ENCODE assay signal across 8 cellular contexts in genomic region chr18:10629076-10629475, GRCh38.
A peak's percentile ranks its signal among the peaks of the same experiment; 100 is the strongest.
DNase-seq lines count a peak whose midpoint lies in the region; ATAC-seq and TF ChIP-seq lines count a peak whose summit lies in the region.
"Not testable (repeated sequence)": the region's sequence is repeated elsewhere in the genome, so short reads cannot be mapped to it uniquely, and the experiment has no call there.

No MANE protein-coding gene starts in this region.

- H3K9me2 ChIP-seq in OCI-LY7 (ENCODE audit: insufficient read depth, low read length) = not testable (repeated sequence)

- not testable (repeated sequence) for BruUV-seq in OCI-LY7 (replicated peaks; lab: Mats Ljungman, UMichigan)

- CTCF ChIA-PET in GM10248 (lab: Yijun Ruan, JAX); OCI-LY7 (lab: Charles Lee; ENCODE audit: unreplicated experiment); activated naive CD4-positive, alpha-beta T cell treated with anti-CD3 and anti-CD28 coated beads for 36 hours (lab: Charles Lee): not testable (repeated sequence)

- H3K27ac Mint-ChIP-seq in activated naive CD4-positive, alpha-beta T cell treated with anti-CD3 and anti-CD28 coated beads for 36 hours = not testable (repeated sequence)

- peak; percentile 94 for ATAC-seq in GM19025 (IDR thresholded peaks at IDR 0.05; ENCODE audit: low read depth, unreplicated experiment)
- peak; percentile 94 for ATAC-seq in GM21528 (IDR thresholded peaks at IDR 0.05; ENCODE audit: low FRiP score, unreplicated experiment)
- peak; percentile 95 for ATAC-seq in HG02943 (IDR thresholded peaks at IDR 0.05; ENCODE audit: low read depth, unreplicated experiment)
- ATAC-seq in HG03442 (IDR thresholded peaks at IDR 0.05; ENCODE audit: unreplicated experiment) = peak; percentile 98
- peak; percentile 57 for ATAC-seq in sciatic nerve

- H3K4me1 ChIP-seq in OCI-LY7 (ENCODE audit: insufficient read depth, low read length, poor library complexity, severe bottlenecking) = peaks cover 43% of the 10 kb centered on the region

- not testable (repeated sequence) for H3K36me3 Mint-ChIP-seq in activated naive CD4-positive, alpha-beta T cell treated with anti-CD3 and anti-CD28 coated beads for 36 hours (ENCODE audit: low read depth)

- not testable (repeated sequence) for H3K79me2 ChIP-seq in OCI-LY7 (ENCODE audit: insufficient read depth, low read depth, low read length)

- H3K27ac ChIP-seq in OCI-LY7 (ENCODE audit: low read depth, low read length, poor library complexity, severe bottlenecking) = peak overlapping the region; percentile 73

- TF ChIP-seq CTCF in GM10248 (IDR thresholded peaks at IDR 0.05; ENCODE audit: control extremely low read depth, extremely low read depth, low read depth, missing control alignments); OCI-LY7 (conservative IDR thresholded peaks at IDR 0.05; ENCODE audit: low read length): not testable (repeated sequence)

- not testable (repeated sequence) for H3K4me3 Mint-ChIP-seq in activated naive CD4-positive, alpha-beta T cell treated with anti-CD3 and anti-CD28 coated beads for 36 hours

- H3K36me3 ChIP-seq in OCI-LY7 (ENCODE audit: insufficient read depth, low read length) = not testable (repeated sequence)

- H3K4me1 Mint-ChIP-seq in activated naive CD4-positive, alpha-beta T cell treated with anti-CD3 and anti-CD28 coated beads for 36 hours (ENCODE audit: low read depth) = not testable (repeated sequence)

- DNase-seq in GM10248 (ENCODE audit: extremely low spot score) = peak; percentile 16
- peak; percentile 62 for DNase-seq in OCI-LY7 (ENCODE audit: low spot score)
- peak; percentile 5 for DNase-seq in activated naive CD4-positive, alpha-beta T cell treated with anti-CD3 and anti-CD28 coated beads for 36 hours
- not testable (repeated sequence) for DNase-seq in sciatic nerve (ENCODE audit: low spot score)

- not testable (repeated sequence) for H3K9me3 ChIP-seq in OCI-LY7 (ENCODE audit: low read length)

- H4K20me1 ChIP-seq in OCI-LY7 (ENCODE audit: insufficient read depth, low read length) = not testable (repeated sequence)

- peak overlapping the region; percentile 48 for H3K4me3 ChIP-seq in OCI-LY7 (ENCODE audit: low read depth, low read length, poor library complexity, severe bottlenecking)

- H3K9me3 Mint-ChIP-seq in activated naive CD4-positive, alpha-beta T cell treated with anti-CD3 and anti-CD28 coated beads for 36 hours = not testable (repeated sequence)

- peak overlapping the region; percentile 78 for H3K4me2 ChIP-seq in OCI-LY7 (ENCODE audit: low read length)

- intact Hi-C loops in OCI-LY7 (cut with micrococcal nuclease; ENCODE audit: unreplicated experiment); activated naive CD4-positive, alpha-beta T cell treated with anti-CD3 and anti-CD28 coated beads for 36 hours (cut with micrococcal nuclease); sciatic nerve (cut with DNase I): not testable (repeated sequence)

- POLR2A ChIA-PET in GM10248 (lab: Yijun Ruan, JAX); OCI-LY7 (lab: Charles Lee): not testable (repeated sequence)

- H2AFZ ChIP-seq in OCI-LY7 (ENCODE audit: low read length) = peak overlapping the region; percentile 43; the same call in 1 of the 2 replicates

- H3K27me3 Mint-ChIP-seq in activated naive CD4-positive, alpha-beta T cell treated with anti-CD3 and anti-CD28 coated beads for 36 hours (ENCODE audit: low read depth) = not testable (repeated sequence)
